ENCODE assay signal across 25 cellular contexts in the genomic region with DNA sequence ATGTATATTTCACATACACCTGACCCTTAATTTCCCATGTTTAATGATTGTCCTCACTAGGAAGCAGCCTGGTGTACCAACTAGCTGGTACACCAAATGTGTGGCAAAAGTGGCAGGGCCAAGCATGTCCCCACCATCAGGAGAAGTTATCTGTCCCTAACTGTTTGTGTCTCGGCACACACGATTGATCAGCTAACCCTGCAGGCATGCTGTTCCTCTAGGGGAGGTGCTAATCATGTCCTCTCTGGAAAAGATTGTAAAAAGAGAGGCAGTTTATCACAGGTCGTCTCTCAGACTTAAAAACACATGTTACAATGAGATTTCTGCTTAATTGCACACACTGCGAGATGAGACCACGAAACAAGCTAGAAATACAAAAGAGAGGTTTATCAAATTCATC.
DNase-seq lines count a peak whose midpoint lies in the region; ATAC-seq and TF ChIP-seq lines count a peak whose summit lies in the region.
"Had no signal": no experiment of that assay in that cellular context is flagged by ENCODE, and none has a peak within 500 bp of the region (broad histone marks: within the 10 kb centered on the region; RNA-seq: fewer than 3 reads in every experiment).

No MANE protein-coding gene starts in this region.

- H3K4me3 ChIP-seq in endocrine pancreas (ENCODE audit: control insufficient read depth, insufficient read depth, low read length), result peak overlapping the region; percentile 25
- H3K4me3 ChIP-seq: GM23248, MG63, PC-9, SJSA1 had no signal

- no peaks in the 10 kb centered on the region for H3K36me3 ChIP-seq in endocrine pancreas (ENCODE audit: control insufficient read depth, insufficient read depth, low read length)
- H3K36me3 ChIP-seq: MG63, SJSA1 had no signal

- no peak overlapping the region for H3K4me3 Mint-ChIP-seq in HFFc6
- H3K4me3 Mint-ChIP-seq in nephron progenitor cell, result no peak overlapping the region
- H3K4me3 Mint-ChIP-seq: B cell; CD8-positive, alpha-beta T cell had no signal

- TF ChIP-seq CTCF in HFFc6 (IDR thresholded peaks at IDR 0.05) (no peak), nephron progenitor cell (IDR thresholded peaks at IDR 0.05) (no peak)

- no peaks in the 10 kb centered on the region; the same call in 1 of the 2 replicates for H3K9me3 Mint-ChIP-seq in HFFc6
- no peaks in the 10 kb centered on the region for H3K9me3 Mint-ChIP-seq in nephron progenitor cell
- H3K9me3 Mint-ChIP-seq: CD8-positive, alpha-beta T cell had no signal

- H3K4me1 ChIP-seq in endocrine pancreas (ENCODE audit: control insufficient read depth, insufficient read depth, low read length), result peaks cover 26% of the 10 kb centered on the region
- H3K4me1 ChIP-seq: Caco-2, SJSA1 had no signal

- H3K9ac ChIP-seq in endocrine pancreas (ENCODE audit: control insufficient read depth, insufficient read depth, low read length), result no peak overlapping the region
- H3K9ac ChIP-seq: GM23248 had no signal

- H3K27me3 ChIP-seq in endocrine pancreas (ENCODE audit: control insufficient read depth, insufficient read depth, low read length), result no peaks in the 10 kb centered on the region
- H3K27me3 ChIP-seq: SJSA1 had no signal

- DNase-seq in HFFc6 (no peak), NCI-H2171 (lab: John Stamatoyannopoulos, UW) (peak; percentile 34), nephron progenitor cell (no peak), NOMO-1 treated with dmso at 0.1 percent for 144 hours (lab: John Stamatoyannopoulos, UW; ENCODE audit: unreplicated experiment) (no peak)
- DNase-seq: Caco-2; CD8-positive, alpha-beta T cell; DMS153; DND-41; GM23248; H7; KG1; MG63; NCI-H187; NCI-H2081 treated with DMSO at 0.1 percent for 48 hours; NCI-H446 treated with DMSO at 0.1 percent for 48 hours; NCI-H526; NK-92 treated with Interleukin-12 subunit alpha and Interleukin-12 subunit beta, amount 100 ng/mL, for 24 hours; PC-9; T-helper 2 cell had no signal

- ATAC-seq in HG03520 (IDR thresholded peaks at IDR 0.05; ENCODE audit: unreplicated experiment), result no peak
- no peak for ATAC-seq in HG03342 (IDR thresholded peaks at IDR 0.05; ENCODE audit: unreplicated experiment)
- ATAC-seq: CD8-positive, alpha-beta T cell; Right ventricle myocardium inferior had no signal

- H3K27me3 Mint-ChIP-seq in HFFc6 (ENCODE audit: insufficient read depth), result no peaks in the 10 kb centered on the region
- peaks cover 10% of the 10 kb centered on the region for H3K27me3 Mint-ChIP-seq in nephron progenitor cell (ENCODE audit: low read depth, poor library complexity)

- H3K4me1 Mint-ChIP-seq in HFFc6 (ENCODE audit: low read depth) (peaks cover 25% of the 10 kb centered on the region), nephron progenitor cell (peaks cover 32% of the 10 kb centered on the region)
- H3K4me1 Mint-ChIP-seq: B cell had no signal

- H3K36me3 Mint-ChIP-seq in HFFc6 (ENCODE audit: low read depth), result no peaks in the 10 kb centered on the region
- H3K36me3 Mint-ChIP-seq in nephron progenitor cell (ENCODE audit: low read depth), result no peaks in the 10 kb centered on the region
- H3K36me3 Mint-ChIP-seq: CD8-positive, alpha-beta T cell had no signal

- H3K27ac Mint-ChIP-seq in HFFc6, result peak overlapping the region; percentile 17; the same call in 1 of the 2 replicates
- H3K27ac Mint-ChIP-seq in nephron progenitor cell, result peak overlapping the region; percentile 17
- H3K27ac Mint-ChIP-seq: B cell; CD8-positive, alpha-beta T cell had no signal

- H3K9me3 ChIP-seq in endocrine pancreas (ENCODE audit: control insufficient read depth, low read length), result no peaks in the 10 kb centered on the region
- H3K9me3 ChIP-seq: Caco-2, MG63, SJSA1 had no signal
